Comparison of ENCODE assay signal across 2 cellular contexts in the genomic region with DNA sequence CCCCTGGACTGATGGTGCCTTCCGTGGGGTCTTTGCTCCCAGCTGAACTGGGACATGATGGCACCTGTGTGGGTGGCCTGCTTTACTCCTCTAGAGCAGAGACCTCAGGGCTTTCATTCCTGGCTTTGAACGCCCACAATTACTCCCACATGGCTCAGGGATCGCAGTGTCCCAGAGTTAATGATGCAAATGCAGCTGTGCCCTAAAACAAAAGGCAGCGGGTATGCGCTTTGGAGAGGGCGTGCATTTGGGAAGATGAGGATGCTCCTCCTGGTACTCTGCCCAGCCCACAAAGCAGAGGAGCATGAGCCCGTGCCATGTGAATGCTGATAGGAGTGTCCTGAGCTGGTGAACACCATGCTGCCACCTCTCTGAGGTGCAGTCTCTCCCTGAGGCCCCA.
TF ChIP-seq lines count a peak whose summit lies in the region.

No MANE protein-coding gene starts in this region.

TF ChIP-seq in GM23338, 12 proteins besides CTCF, POLR2A, EP300 and RAD21:
- TF ChIP-seq, protein P1, sequence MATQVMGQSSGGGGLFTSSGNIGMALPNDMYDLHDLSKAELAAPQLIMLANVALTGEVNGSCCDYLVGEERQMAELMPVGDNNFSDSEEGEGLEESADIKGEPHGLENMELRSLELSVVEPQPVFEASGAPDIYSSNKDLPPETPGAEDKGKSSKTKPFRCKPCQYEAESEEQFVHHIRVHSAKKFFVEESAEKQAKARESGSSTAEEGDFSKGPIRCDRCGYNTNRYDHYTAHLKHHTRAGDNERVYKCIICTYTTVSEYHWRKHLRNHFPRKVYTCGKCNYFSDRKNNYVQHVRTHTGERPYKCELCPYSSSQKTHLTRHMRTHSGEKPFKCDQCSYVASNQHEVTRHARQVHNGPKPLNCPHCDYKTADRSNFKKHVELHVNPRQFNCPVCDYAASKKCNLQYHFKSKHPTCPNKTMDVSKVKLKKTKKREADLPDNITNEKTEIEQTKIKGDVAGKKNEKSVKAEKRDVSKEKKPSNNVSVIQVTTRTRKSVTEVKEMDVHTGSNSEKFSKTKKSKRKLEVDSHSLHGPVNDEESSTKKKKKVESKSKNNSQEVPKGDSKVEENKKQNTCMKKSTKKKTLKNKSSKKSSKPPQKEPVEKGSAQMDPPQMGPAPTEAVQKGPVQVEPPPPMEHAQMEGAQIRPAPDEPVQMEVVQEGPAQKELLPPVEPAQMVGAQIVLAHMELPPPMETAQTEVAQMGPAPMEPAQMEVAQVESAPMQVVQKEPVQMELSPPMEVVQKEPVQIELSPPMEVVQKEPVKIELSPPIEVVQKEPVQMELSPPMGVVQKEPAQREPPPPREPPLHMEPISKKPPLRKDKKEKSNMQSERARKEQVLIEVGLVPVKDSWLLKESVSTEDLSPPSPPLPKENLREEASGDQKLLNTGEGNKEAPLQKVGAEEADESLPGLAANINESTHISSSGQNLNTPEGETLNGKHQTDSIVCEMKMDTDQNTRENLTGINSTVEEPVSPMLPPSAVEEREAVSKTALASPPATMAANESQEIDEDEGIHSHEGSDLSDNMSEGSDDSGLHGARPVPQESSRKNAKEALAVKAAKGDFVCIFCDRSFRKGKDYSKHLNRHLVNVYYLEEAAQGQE (IDR thresholded peaks at IDR 0.05; ENCODE audit: unreplicated experiment): no peak
- TF ChIP-seq, protein P2, sequence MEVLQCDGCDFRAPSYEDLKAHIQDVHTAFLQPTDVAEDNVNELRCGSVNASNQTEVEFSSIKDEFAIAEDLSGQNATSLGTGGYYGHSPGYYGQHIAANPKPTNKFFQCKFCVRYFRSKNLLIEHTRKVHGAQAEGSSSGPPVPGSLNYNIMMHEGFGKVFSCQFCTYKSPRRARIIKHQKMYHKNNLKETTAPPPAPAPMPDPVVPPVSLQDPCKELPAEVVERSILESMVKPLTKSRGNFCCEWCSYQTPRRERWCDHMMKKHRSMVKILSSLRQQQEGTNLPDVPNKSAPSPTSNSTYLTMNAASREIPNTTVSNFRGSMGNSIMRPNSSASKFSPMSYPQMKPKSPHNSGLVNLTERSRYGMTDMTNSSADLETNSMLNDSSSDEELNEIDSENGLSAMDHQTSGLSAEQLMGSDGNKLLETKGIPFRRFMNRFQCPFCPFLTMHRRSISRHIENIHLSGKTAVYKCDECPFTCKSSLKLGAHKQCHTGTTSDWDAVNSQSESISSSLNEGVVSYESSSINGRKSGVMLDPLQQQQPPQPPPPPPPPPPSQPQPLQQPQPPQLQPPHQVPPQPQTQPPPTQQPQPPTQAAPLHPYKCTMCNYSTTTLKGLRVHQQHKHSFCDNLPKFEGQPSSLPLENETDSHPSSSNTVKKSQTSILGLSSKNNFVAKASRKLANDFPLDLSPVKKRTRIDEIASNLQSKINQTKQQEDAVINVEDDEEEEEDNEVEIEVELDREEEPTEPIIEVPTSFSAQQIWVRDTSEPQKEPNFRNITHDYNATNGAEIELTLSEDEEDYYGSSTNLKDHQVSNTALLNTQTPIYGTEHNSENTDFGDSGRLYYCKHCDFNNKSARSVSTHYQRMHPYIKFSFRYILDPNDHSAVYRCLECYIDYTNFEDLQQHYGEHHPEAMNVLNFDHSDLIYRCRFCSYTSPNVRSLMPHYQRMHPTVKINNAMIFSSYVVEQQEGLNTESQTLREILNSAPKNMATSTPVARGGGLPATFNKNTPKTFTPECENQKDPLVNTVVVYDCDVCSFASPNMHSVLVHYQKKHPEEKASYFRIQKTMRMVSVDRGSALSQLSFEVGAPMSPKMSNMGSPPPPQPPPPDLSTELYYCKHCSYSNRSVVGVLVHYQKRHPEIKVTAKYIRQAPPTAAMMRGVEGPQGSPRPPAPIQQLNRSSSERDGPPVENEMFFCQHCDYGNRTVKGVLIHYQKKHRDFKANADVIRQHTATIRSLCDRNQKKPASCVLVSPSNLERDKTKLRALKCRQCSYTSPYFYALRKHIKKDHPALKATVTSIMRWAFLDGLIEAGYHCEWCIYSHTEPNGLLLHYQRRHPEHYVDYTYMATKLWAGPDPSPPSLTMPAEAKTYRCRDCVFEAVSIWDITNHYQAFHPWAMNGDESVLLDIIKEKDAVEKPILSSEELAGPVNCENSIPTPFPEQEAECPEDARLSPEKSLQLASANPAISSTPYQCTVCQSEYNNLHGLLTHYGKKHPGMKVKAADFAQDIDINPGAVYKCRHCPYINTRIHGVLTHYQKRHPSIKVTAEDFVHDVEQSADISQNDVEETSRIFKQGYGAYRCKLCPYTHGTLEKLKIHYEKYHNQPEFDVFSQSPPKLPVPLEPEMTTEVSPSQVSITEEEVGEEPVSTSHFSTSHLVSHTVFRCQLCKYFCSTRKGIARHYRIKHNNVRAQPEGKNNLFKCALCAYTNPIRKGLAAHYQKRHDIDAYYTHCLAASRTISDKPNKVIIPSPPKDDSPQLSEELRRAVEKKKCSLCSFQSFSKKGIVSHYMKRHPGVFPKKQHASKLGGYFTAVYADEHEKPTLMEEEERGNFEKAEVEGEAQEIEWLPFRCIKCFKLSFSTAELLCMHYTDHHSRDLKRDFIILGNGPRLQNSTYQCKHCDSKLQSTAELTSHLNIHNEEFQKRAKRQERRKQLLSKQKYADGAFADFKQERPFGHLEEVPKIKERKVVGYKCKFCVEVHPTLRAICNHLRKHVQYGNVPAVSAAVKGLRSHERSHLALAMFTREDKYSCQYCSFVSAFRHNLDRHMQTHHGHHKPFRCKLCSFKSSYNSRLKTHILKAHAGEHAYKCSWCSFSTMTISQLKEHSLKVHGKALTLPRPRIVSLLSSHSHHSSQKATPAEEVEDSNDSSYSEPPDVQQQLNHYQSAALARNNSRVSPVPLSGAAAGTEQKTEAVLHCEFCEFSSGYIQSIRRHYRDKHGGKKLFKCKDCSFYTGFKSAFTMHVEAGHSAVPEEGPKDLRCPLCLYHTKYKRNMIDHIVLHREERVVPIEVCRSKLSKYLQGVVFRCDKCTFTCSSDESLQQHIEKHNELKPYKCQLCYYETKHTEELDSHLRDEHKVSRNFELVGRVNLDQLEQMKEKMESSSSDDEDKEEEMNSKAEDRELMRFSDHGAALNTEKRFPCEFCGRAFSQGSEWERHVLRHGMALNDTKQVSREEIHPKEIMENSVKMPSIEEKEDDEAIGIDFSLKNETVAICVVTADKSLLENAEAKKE (CRISPR knock-in tag; IDR thresholded peaks at IDR 0.05): no peak
- no peak for TF ChIP-seq JUNB (IDR thresholded peaks at IDR 0.05; ENCODE audit: unreplicated experiment)
- TF ChIP-seq POLR2AphosphoS5 (IDR thresholded peaks at IDR 0.05; ENCODE audit: low read depth): no peak
- TF ChIP-seq STAT1 (IDR thresholded peaks at IDR 0.05; ENCODE audit: unreplicated experiment): no peak
- no peak for TF ChIP-seq ZNF331 (CRISPR knock-in tag; IDR thresholded peaks at IDR 0.05; ENCODE audit: low read depth)

TF ChIP-seq in IMR-90, 13 proteins besides CTCF, POLR2A, EP300 and RAD21:
- TF ChIP-seq, protein P3, sequence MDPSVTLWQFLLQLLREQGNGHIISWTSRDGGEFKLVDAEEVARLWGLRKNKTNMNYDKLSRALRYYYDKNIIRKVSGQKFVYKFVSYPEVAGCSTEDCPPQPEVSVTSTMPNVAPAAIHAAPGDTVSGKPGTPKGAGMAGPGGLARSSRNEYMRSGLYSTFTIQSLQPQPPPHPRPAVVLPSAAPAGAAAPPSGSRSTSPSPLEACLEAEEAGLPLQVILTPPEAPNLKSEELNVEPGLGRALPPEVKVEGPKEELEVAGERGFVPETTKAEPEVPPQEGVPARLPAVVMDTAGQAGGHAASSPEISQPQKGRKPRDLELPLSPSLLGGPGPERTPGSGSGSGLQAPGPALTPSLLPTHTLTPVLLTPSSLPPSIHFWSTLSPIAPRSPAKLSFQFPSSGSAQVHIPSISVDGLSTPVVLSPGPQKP (IDR thresholded peaks at IDR 0.05; ENCODE audit: borderline replicate concordance, low read depth, low read length): no peak
- TF ChIP-seq RFX5 (IDR thresholded peaks at IDR 0.05; ENCODE audit: low read depth, low read length) (no peak), RCOR1 (IDR thresholded peaks at IDR 0.05; ENCODE audit: insufficient replicate concordance, low read length) (no peak), MAZ (IDR thresholded peaks at IDR 0.05; ENCODE audit: borderline replicate concordance, low read depth, low read length) (no peak), CHD1 (IDR thresholded peaks at IDR 0.05; ENCODE audit: low read depth, low read length) (no peak), CEBPB (IDR thresholded peaks at IDR 0.05; ENCODE audit: low read depth, low read length) (no peak), SMC3 (IDR thresholded peaks at IDR 0.05; ENCODE audit: low read depth, low read length) (no peak), BHLHE40 (IDR thresholded peaks at IDR 0.05; ENCODE audit: low read depth, low read length) (no peak), FOS (IDR thresholded peaks at IDR 0.05; ENCODE audit: low read depth, low read length) (no peak), MXI1 (IDR thresholded peaks at IDR 0.05; ENCODE audit: borderline replicate concordance, low read depth, low read length) (no peak), MAFK (IDR thresholded peaks at IDR 0.05; ENCODE audit: low read depth, low read length) (no peak), NFE2L2 (IDR thresholded peaks at IDR 0.05; ENCODE audit: low read depth, low read length) (no peak)
- TF ChIP-seq, protein P4, sequence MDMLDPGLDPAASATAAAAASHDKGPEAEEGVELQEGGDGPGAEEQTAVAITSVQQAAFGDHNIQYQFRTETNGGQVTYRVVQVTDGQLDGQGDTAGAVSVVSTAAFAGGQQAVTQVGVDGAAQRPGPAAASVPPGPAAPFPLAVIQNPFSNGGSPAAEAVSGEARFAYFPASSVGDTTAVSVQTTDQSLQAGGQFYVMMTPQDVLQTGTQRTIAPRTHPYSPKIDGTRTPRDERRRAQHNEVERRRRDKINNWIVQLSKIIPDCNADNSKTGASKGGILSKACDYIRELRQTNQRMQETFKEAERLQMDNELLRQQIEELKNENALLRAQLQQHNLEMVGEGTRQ (IDR thresholded peaks at IDR 0.05; ENCODE audit: low read depth, low read length): no peak
